In the genomic region with DNA sequence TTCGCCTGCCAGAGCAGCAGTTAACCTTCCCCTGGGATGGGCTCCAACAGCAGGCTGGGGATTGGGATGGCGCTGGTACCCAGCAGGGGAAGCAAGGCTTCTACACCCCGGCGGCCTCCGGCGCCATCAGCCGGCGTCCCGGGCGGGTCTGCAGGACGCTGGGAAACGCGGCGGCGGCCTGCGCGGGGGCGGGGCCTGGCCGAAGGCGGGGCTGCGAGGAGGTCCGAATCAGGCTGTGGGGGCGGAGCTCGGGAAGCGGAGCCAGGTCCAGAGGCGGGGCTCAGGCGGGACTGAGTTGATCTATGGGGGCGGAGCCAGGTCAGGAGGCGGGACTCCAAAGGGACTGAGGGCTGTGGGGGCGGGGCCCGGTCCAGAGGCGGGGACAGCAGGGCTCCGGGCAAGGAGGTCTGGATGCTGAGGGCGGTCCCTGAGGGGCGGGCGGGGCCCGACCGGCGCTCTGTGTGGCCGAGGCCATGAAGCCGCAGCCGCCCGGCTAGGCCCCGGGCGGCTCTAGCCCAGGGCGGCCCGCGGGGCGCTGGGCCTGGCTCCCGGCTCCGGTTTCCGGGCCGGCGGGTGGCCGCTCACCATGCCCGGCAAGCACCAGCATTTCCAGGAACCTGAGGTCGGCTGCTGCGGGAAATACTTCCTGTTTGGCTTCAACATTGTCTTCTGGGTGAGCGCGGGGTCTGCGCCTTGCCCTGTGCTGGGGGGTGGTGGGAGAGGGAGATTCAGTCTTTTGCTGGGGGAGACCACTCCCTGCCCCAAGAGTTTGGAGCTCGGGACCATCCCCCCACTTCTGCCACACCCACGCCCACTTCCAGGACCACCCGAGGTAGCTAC, we compare ENCODE assay signal across 1 cellular context.
TF ChIP-seq lines count a peak whose summit lies in the region.

A gene with protein sequence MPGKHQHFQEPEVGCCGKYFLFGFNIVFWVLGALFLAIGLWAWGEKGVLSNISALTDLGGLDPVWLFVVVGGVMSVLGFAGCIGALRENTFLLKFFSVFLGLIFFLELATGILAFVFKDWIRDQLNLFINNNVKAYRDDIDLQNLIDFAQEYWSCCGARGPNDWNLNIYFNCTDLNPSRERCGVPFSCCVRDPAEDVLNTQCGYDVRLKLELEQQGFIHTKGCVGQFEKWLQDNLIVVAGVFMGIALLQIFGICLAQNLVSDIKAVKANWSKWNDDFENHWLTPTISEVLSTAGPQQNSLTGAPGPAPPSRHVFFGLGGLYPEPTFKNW (plus strand): TSS at position 455 of the 840 bp plus-strand sequence. CDS start 132 bp downstream, at position 587.

TF ChIP-seq in K562, 482 proteins besides CTCF, POLR2A, EP300 and RAD21 (continued from another document and continues in another):
- peak in 1 of 2 experiments; percentile 5; a peak in 1 of 4 replicates for TF ChIP-seq TEAD1 (CRISPR knock-in tag; IDR thresholded peaks at IDR 0.05)
- TF ChIP-seq NRF1 (conservative IDR thresholded peaks at IDR 0.05 in 1 of 2, IDR thresholded peaks at IDR 0.05 in 1 of 2), result peak; percentile 91 to 92
- TF ChIP-seq XRCC3 (IDR thresholded peaks at IDR 0.05), result no peak
- TF ChIP-seq CTBP1 (IDR thresholded peaks at IDR 0.05; ENCODE audit: borderline replicate concordance), result peak; percentile 86
- TF ChIP-seq DNMT1 (IDR thresholded peaks at IDR 0.05), result no peak
- no peak for TF ChIP-seq CREBBP (IDR thresholded peaks at IDR 0.05; ENCODE audit: low read depth, low read length)
- peak; percentile 79 for TF ChIP-seq ZFX (CRISPR knock-in tag; IDR thresholded peaks at IDR 0.05)
- TF ChIP-seq UBTF (IDR thresholded peaks at IDR 0.05; ENCODE audit: borderline replicate concordance in 1 of 2, low read depth in 2 of 2, low read length in 2 of 2), result 0 out of 4 replicates have a peak, but pooled peaks have one; percentile 46 to 51
- TF ChIP-seq POLR2AphosphoS5 (IDR thresholded peaks at IDR 0.05; ENCODE audit: control insufficient read depth, insufficient read depth, low read depth, low read length), result peak; percentile 63
- TF ChIP-seq ATF7 (IDR thresholded peaks at IDR 0.05), result peak; percentile 67; the same call in 1 of the 2 replicates
- TF ChIP-seq SP2 (IDR thresholded peaks at IDR 0.05; ENCODE audit: extremely low read depth, low read depth, low read length, poor library complexity, severe bottlenecking), result peak; percentile 3
- TF ChIP-seq POLR2G (IDR thresholded peaks at IDR 0.05; ENCODE audit: low read depth, low read length), result peak; percentile 98
- peak; percentile 76 for TF ChIP-seq PHF20 (IDR thresholded peaks at IDR 0.05; ENCODE audit: partially characterized antibody)
- TF ChIP-seq GTF2F1 (IDR thresholded peaks at IDR 0.05; ENCODE audit: low read depth, low read length), result 0 out of 2 replicates have a peak, but pooled peaks have one; percentile 37
- TF ChIP-seq, protein P1, sequence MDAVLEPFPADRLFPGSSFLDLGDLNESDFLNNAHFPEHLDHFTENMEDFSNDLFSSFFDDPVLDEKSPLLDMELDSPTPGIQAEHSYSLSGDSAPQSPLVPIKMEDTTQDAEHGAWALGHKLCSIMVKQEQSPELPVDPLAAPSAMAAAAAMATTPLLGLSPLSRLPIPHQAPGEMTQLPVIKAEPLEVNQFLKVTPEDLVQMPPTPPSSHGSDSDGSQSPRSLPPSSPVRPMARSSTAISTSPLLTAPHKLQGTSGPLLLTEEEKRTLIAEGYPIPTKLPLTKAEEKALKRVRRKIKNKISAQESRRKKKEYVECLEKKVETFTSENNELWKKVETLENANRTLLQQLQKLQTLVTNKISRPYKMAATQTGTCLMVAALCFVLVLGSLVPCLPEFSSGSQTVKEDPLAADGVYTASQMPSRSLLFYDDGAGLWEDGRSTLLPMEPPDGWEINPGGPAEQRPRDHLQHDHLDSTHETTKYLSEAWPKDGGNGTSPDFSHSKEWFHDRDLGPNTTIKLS (IDR thresholded peaks at IDR 0.05; ENCODE audit: borderline replicate concordance, low read depth), result no peak
- TF ChIP-seq ZNF583 (CRISPR knock-in tag; IDR thresholded peaks at IDR 0.05), result peak; percentile 21; the same call in 1 of the 2 replicates
- no peak for TF ChIP-seq ZKSCAN1 (IDR thresholded peaks at IDR 0.05; ENCODE audit: low read depth, low read length)
- no peak for TF ChIP-seq ZNF445 (CRISPR knock-in tag; IDR thresholded peaks at IDR 0.05; ENCODE audit: low read depth)
- peak; percentile 26; the same call in 1 of the 2 replicates for TF ChIP-seq GABPB1 (CRISPR knock-in tag; IDR thresholded peaks at IDR 0.05)
- TF ChIP-seq CGGBP1 (CRISPR knock-in tag; IDR thresholded peaks at IDR 0.05), result 0 out of 2 replicates have a peak, but pooled peaks have one; percentile 25
- TF ChIP-seq, protein P2, sequence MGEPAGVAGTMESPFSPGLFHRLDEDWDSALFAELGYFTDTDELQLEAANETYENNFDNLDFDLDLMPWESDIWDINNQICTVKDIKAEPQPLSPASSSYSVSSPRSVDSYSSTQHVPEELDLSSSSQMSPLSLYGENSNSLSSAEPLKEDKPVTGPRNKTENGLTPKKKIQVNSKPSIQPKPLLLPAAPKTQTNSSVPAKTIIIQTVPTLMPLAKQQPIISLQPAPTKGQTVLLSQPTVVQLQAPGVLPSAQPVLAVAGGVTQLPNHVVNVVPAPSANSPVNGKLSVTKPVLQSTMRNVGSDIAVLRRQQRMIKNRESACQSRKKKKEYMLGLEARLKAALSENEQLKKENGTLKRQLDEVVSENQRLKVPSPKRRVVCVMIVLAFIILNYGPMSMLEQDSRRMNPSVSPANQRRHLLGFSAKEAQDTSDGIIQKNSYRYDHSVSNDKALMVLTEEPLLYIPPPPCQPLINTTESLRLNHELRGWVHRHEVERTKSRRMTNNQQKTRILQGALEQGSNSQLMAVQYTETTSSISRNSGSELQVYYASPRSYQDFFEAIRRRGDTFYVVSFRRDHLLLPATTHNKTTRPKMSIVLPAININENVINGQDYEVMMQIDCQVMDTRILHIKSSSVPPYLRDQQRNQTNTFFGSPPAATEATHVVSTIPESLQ (CRISPR knock-in tag; IDR thresholded peaks at IDR 0.05), result no peak
- peak; percentile 91 for TF ChIP-seq HMGN3 (IDR thresholded peaks at IDR 0.05; ENCODE audit: borderline replicate concordance, extremely low read depth, insufficient read length, low read depth, low read length)
- TF ChIP-seq CAMTA2 (CRISPR knock-in tag; conservative IDR thresholded peaks at IDR 0.05), result no peak
- TF ChIP-seq JUND (IDR thresholded peaks at IDR 0.05; ENCODE audit: borderline replicate concordance, low read depth, low read length), result peak; percentile 27; the same call in 1 of the 2 replicates
- TF ChIP-seq JUND (tag; IDR thresholded peaks at IDR 0.05; ENCODE audit: borderline replicate concordance, low read depth, low read length), result no peak
- peak; percentile 78 for TF ChIP-seq TAF1 (IDR thresholded peaks at IDR 0.05; ENCODE audit: control insufficient read depth, extremely low read depth, insufficient read depth, low read length, severe bottlenecking)
- peak; percentile 77; the same call in 1 of the 2 replicates for TF ChIP-seq MTA3 (IDR thresholded peaks at IDR 0.05; ENCODE audit: borderline replicate concordance)
- no peak for TF ChIP-seq TEAD2 (tag; IDR thresholded peaks at IDR 0.05)
- TF ChIP-seq YY1 (IDR thresholded peaks at IDR 0.05; ENCODE audit: borderline replicate concordance in 1 of 3, control insufficient read depth in 1 of 3, extremely low read depth in 1 of 3, insufficient read depth in 3 of 3, insufficient read length in 1 of 3, insufficient replicate concordance in 2 of 3, low read depth in 1 of 3, low read length in 2 of 3), result peak; percentile 35 to 86 (median 70)
- TF ChIP-seq MED1 (CRISPR knock-in tag; IDR thresholded peaks at IDR 0.05; ENCODE audit: borderline replicate concordance), result no peak
- TF ChIP-seq, protein P3, sequence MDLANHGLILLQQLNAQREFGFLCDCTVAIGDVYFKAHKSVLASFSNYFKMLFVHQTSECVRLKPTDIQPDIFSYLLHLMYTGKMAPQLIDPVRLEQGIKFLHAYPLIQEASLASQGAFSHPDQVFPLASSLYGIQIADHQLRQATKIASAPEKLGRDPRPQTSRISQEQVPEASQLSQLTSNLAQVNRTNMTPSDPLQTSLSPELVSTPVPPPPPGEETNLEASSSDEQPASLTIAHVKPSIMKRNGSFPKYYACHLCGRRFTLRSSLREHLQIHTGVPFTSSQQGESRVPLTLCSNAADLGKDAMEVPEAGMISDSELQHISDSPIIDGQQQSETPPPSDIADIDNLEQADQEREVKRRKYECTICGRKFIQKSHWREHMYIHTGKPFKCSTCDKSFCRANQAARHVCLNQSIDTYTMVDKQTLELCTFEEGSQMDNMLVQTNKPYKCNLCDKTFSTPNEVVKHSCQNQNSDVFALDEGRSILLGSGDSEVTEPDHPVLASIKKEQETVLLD (IDR thresholded peaks at IDR 0.05), result 0 out of 2 replicates have a peak, but pooled peaks have one; percentile 8
- peak; percentile 44; the same call in 1 of the 2 replicates for TF ChIP-seq ZBTB7A (IDR thresholded peaks at IDR 0.05; ENCODE audit: borderline replicate concordance, control insufficient read depth, low read depth, low read length)
- TF ChIP-seq RNF2 (IDR thresholded peaks at IDR 0.05), result no peak
- peak in 1 of 2 experiments; percentile 57; a peak in 1 of 4 replicates for TF ChIP-seq SIN3A (IDR thresholded peaks at IDR 0.05; ENCODE audit: borderline replicate concordance in 2 of 2, control insufficient read depth in 1 of 2, low read depth in 2 of 2, low read length in 2 of 2)
- no peak for TF ChIP-seq HMG20B (CRISPR knock-in tag; IDR thresholded peaks at IDR 0.05)
- TF ChIP-seq, protein P4, sequence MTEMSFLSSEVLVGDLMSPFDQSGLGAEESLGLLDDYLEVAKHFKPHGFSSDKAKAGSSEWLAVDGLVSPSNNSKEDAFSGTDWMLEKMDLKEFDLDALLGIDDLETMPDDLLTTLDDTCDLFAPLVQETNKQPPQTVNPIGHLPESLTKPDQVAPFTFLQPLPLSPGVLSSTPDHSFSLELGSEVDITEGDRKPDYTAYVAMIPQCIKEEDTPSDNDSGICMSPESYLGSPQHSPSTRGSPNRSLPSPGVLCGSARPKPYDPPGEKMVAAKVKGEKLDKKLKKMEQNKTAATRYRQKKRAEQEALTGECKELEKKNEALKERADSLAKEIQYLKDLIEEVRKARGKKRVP (CRISPR knock-in tag; IDR thresholded peaks at IDR 0.05), result 0 out of 2 replicates have a peak, but pooled peaks have one; percentile 38
- no peak for TF ChIP-seq RBM15 (IDR thresholded peaks at IDR 0.05; ENCODE audit: insufficient read depth, low read length)
- no peak; a peak in 1 of 4 replicates for TF ChIP-seq RCOR1 (IDR thresholded peaks at IDR 0.05; ENCODE audit: borderline replicate concordance in 1 of 2, low read depth in 2 of 2, low read length in 2 of 2)
- TF ChIP-seq KDM5B (IDR thresholded peaks at IDR 0.05; ENCODE audit: insufficient replicate concordance, low read depth, low read length), result peak; percentile 96
- TF ChIP-seq HIVEP1 (CRISPR knock-in tag; IDR thresholded peaks at IDR 0.05), result 0 out of 2 replicates have a peak, but pooled peaks have one; percentile 37
- no peak for TF ChIP-seq MAFK (IDR thresholded peaks at IDR 0.05; ENCODE audit: low read length)
- peak; percentile 58 for TF ChIP-seq TBP (optimal IDR thresholded peaks at IDR 0.05; ENCODE audit: low read depth, low read length)
- TF ChIP-seq, protein P5, sequence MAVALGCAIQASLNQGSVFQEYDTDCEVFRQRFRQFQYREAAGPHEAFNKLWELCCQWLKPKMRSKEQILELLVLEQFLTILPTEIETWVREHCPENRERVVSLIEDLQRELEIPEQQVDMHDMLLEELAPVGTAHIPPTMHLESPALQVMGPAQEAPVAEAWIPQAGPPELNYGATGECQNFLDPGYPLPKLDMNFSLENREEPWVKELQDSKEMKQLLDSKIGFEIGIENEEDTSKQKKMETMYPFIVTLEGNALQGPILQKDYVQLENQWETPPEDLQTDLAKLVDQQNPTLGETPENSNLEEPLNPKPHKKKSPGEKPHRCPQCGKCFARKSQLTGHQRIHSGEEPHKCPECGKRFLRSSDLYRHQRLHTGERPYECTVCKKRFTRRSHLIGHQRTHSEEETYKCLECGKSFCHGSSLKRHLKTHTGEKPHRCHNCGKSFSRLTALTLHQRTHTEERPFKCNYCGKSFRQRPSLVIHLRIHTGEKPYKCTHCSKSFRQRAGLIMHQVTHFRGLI (CRISPR knock-in tag; IDR thresholded peaks at IDR 0.05), result 0 out of 2 replicates have a peak, but pooled peaks have one; percentile 50
- TF ChIP-seq RBFOX2 (IDR thresholded peaks at IDR 0.05; ENCODE audit: low read depth, low read length), result peak; percentile 95
- peak; percentile 80 for TF ChIP-seq RB1 (IDR thresholded peaks at IDR 0.05; ENCODE audit: low read depth)
- TF ChIP-seq THAP12 (CRISPR knock-in tag; IDR thresholded peaks at IDR 0.05), result peak; percentile 37; the same call in 1 of the 2 replicates
- TF ChIP-seq NR4A1 (CRISPR knock-in tag; IDR thresholded peaks at IDR 0.05), result 0 out of 2 replicates have a peak, but pooled peaks have one; percentile 69
- no peak for TF ChIP-seq NR4A1 (tag; IDR thresholded peaks at IDR 0.05)
